Comparison of ENCODE assay signal across 16 cellular contexts in the genomic region with DNA sequence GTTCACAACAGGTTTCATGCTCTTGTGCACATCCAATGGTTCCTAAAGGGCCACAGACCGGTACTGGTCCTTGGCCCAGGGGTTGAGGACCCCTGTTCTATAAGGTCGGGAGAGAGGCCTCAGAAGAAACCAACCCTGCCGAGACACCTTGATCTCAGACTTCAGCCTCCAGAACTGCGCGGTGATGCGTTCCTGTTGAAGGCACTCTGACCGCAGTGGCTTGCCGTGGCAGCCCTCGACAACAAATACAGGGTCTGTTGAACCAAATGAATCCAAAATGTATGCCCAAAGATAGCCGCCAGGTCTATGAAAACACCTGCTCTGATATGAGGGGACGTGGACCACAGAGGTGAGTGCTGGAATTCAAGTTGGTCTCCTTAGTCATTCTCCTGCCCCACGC.
A peak's percentile ranks its signal among the peaks of the same experiment; 100 is the strongest.
DNase-seq lines count a peak whose midpoint lies in the region; ATAC-seq and TF ChIP-seq lines count a peak whose summit lies in the region.
"Had no signal": no experiment of that assay in that cellular context is flagged by ENCODE, and none has a peak within 500 bp of the region (broad histone marks: within the 10 kb centered on the region; RNA-seq: fewer than 3 reads in every experiment).

No MANE protein-coding gene starts in this region.

- peaks cover 4% of the 10 kb centered on the region for H3K36me3 Mint-ChIP-seq in activated naive CD4-positive, alpha-beta T cell treated with anti-CD3 and anti-CD28 coated beads, Interleukin-2, amount 10 ng/mL, durations not matched to agents 7 days and 5 days
- H3K36me3 Mint-ChIP-seq in CD14-positive monocyte = no peaks in the 10 kb centered on the region
- H3K36me3 Mint-ChIP-seq: CD8-positive, alpha-beta T cell had no signal

- peak; percentile 16 for DNase-seq in activated naive CD4-positive, alpha-beta T cell treated with anti-CD3 and anti-CD28 coated beads, Interleukin-2, amount 10 ng/mL, durations not matched to agents 7 days and 5 days
- DNase-seq in activated naive CD4-positive, alpha-beta T cell (lab: John Stamatoyannopoulos, UW) = no peak
- DNase-seq in coronary artery (ENCODE audit: low spot score) (peak; percentile 40), posterior vena cava (ENCODE audit: low spot score) (peak; percentile 43), NCI-H2107 treated with DMSO at 0.1 percent for 48 hours (lab: John Stamatoyannopoulos, UW; ENCODE audit: unreplicated experiment) (no peak), CD14-positive monocyte (ENCODE audit: low spot score) (no peak)
- DNase-seq: C1 segment of cervical spinal cord; CD8-positive, alpha-beta T cell; DMS153; DMS79 treated with DMSO at 0.1 percent for 48 hours; EL; HFFc6 had no signal

- peaks cover 7% of the 10 kb centered on the region for H3K9me3 Mint-ChIP-seq in activated naive CD4-positive, alpha-beta T cell treated with anti-CD3 and anti-CD28 coated beads, Interleukin-2, amount 10 ng/mL, durations not matched to agents 7 days and 5 days
- H3K9me3 Mint-ChIP-seq in CD14-positive monocyte = peaks cover 3 to 18% (median 11%) of the 10 kb centered on the region in 7 donors

- H3K27ac Mint-ChIP-seq in activated naive CD4-positive, alpha-beta T cell treated with anti-CD3 and anti-CD28 coated beads, Interleukin-2, amount 10 ng/mL, durations not matched to agents 7 days and 5 days = no peak overlapping the region
- H3K27ac Mint-ChIP-seq in CD14-positive monocyte = no peak overlapping the region
- H3K27ac Mint-ChIP-seq: B cell; CD8-positive, alpha-beta T cell; HFFc6 had no signal

- CTCF ChIA-PET in activated naive CD4-positive, alpha-beta T cell treated with anti-CD3 and anti-CD28 coated beads, Interleukin-2, amount 10 ng/mL, durations not matched to agents 7 days and 5 days (lab: Charles Lee) = no interaction called here

- H3K27ac ChIP-seq in coronary artery = no peak overlapping the region

- ATAC-seq in GM18519 (IDR thresholded peaks at IDR 0.05; ENCODE audit: low FRiP score, unreplicated experiment) = no peak
- ATAC-seq: CD8-positive, alpha-beta T cell; HepG2 had no signal

- H3K27me3 Mint-ChIP-seq in activated naive CD4-positive, alpha-beta T cell treated with anti-CD3 and anti-CD28 coated beads, Interleukin-2, amount 10 ng/mL, durations not matched to agents 7 days and 5 days = peaks cover 76% of the 10 kb centered on the region
- peaks cover 17 to 36% (median 29%) of the 10 kb centered on the region in 3 donors for H3K27me3 Mint-ChIP-seq in CD14-positive monocyte (ENCODE audit: low read depth in 3 of 3)

- intact Hi-C loops in posterior vena cava (cut with DNase I) = no loop called here
- intact Hi-C loops in CD14-positive monocyte (cut with micrococcal nuclease) = no loop called here

- no peak for TF ChIP-seq CTCF in coronary artery (IDR thresholded peaks at IDR 0.05)
- TF ChIP-seq CTCF in CD14-positive monocyte (IDR thresholded peaks at IDR 0.05) = no peak

- no peak overlapping the region for H3K4me3 ChIP-seq in coronary artery
- H3K4me3 ChIP-seq: HAP-1 had no signal

- H3K4me3 Mint-ChIP-seq in activated naive CD4-positive, alpha-beta T cell treated with anti-CD3 and anti-CD28 coated beads, Interleukin-2, amount 10 ng/mL, durations not matched to agents 7 days and 5 days = no peak overlapping the region
- H3K4me3 Mint-ChIP-seq in CD14-positive monocyte = no peak overlapping the region
- H3K4me3 Mint-ChIP-seq: B cell; CD8-positive, alpha-beta T cell; HFFc6 had no signal

- peaks cover 15% of the 10 kb centered on the region for H3K4me1 Mint-ChIP-seq in activated naive CD4-positive, alpha-beta T cell treated with anti-CD3 and anti-CD28 coated beads, Interleukin-2, amount 10 ng/mL, durations not matched to agents 7 days and 5 days
- H3K4me1 Mint-ChIP-seq in CD14-positive monocyte = peaks cover 3% of the 10 kb centered on the region

Comparison
In these comparisons a context has a peak if more than half of its experiments do, and no peak if none do; other contexts are left out.
1. DNase-seq: peak in activated naive CD4-positive, alpha-beta T cell treated with anti-CD3 and anti-CD28 coated beads, Interleukin-2, amount 10 ng/mL, durations not matched to agents 7 days and 5 days (single experiment), coronary artery (single experiment) and posterior vena cava (single experiment); none in activated naive CD4-positive, alpha-beta T cell (0 of 4), NCI-H2107 treated with DMSO at 0.1 percent for 48 hours (single experiment) and CD14-positive monocyte (single experiment).